ENCODE assay signal across 28 cellular contexts in genomic region chr2:141529674-141530073, GRCh38.
"Had no signal": no experiment of that assay in that cellular context is flagged by ENCODE, and none has a peak within 500 bp of the region (broad histone marks: within the 10 kb centered on the region; RNA-seq: fewer than 3 reads in every experiment).

No MANE protein-coding gene starts in this region.

- H3K36me3 ChIP-seq: adrenal gland, breast epithelium, MG63, SJCRH30 had no signal

- DNase-seq: activated CD4-positive, alpha-beta T cell treated with anti-CD3 and anti-CD28 coated beads for 48 hours; activated CD4-positive, alpha-beta T cell treated with anti-CD3 and anti-CD28 coated beads, Interleukin-2, amount 50 U/mL, for 4 hours; activated CD4-positive, CD25-positive, alpha-beta regulatory T cell treated with anti-CD3 and anti-CD28 coated beads, Interleukin-2, amount 50 U/mL, for 72 hours; activated CD8-positive, alpha-beta memory T cell treated with anti-CD3 and anti-CD28 coated beads, Interleukin-2, amount 50 U/mL, for 48 hours; activated CD8-positive, alpha-beta T cell treated with anti-CD3 and anti-CD28 coated beads, Interleukin-2, amount 10 ng/mL, durations not matched to agents 7 days and 5 days; activated naive CD4-positive, alpha-beta T cell treated with anti-CD3 and anti-CD28 coated beads, Interleukin-2, amount 50 U/mL, for 16 hours; activated naive CD8-positive, alpha-beta T cell treated with anti-CD3 and anti-CD28 coated beads, Interleukin-2, amount 10 ng/mL, durations not matched to agents 7 days and 5 days; activated T-cell treated with anti-CD3 and anti-CD28 coated beads, Interleukin-2, amount 50 U/mL, for 1 hour; adrenal gland; aorta; caudate nucleus; MG63; NCI-H1105; NCI-H1436 treated with DMSO at 0.1 percent for 48 hours; NCI-H1930; NCI-H345; NCI-H510A treated with DMSO at 0.1 percent for 48 hours; NCI-H69; NK-92 treated with Interleukin-12 subunit alpha and Interleukin-12 subunit beta, amount 100 ng/mL, for 24 hours; OCI-M1; Right ventricle myocardium superior had no signal

- H3K27me3 ChIP-seq: adrenal gland, breast epithelium, MG63, SJCRH30 had no signal

- H3K27ac ChIP-seq: adrenal gland, breast epithelium, KMS-11, RWPE1, SJCRH30 had no signal

- H3K4me3 ChIP-seq: adrenal gland, breast epithelium, MG63, SJCRH30 had no signal

- H3K9me3 ChIP-seq: adrenal gland, breast epithelium, MG63, SJCRH30 had no signal

- ATAC-seq: activated CD8-positive, alpha-beta T cell treated with anti-CD3 and anti-CD28 coated beads, Interleukin-2, amount 10 ng/mL, durations not matched to agents 7 days and 5 days; Panc1; SK-N-SH treated with all-trans-retinoic acid at 6 μM for 48 hours; WTC11 had no signal

- H3K4me1 ChIP-seq: adrenal gland, breast epithelium had no signal

- H3K9ac ChIP-seq: KMS-11 had no signal
